In genomic region chr22:41932353-41932752, GRCh38 we compare ENCODE assay signal across 1 cellular context.
TF ChIP-seq lines count a peak whose summit lies in the region.

No MANE protein-coding gene starts in this region.

TF ChIP-seq in HepG2, 621 proteins besides CTCF, POLR2A, EP300 and RAD21:
- TF ChIP-seq POLR2AphosphoS5 (IDR thresholded peaks at IDR 0.05; ENCODE audit: low read depth, low read length) (no peak), ZSCAN25 (CRISPR knock-in tag; IDR thresholded peaks at IDR 0.05) (no peak), CENPX (CRISPR knock-in tag; IDR thresholded peaks at IDR 0.05) (no peak), TP53 (CRISPR knock-in tag; conservative IDR thresholded peaks at IDR 0.05) (no peak), AGO2 (optimal IDR thresholded peaks at IDR 0.05; ENCODE audit: low read depth, low read length) (peak; percentile 53), TEF (CRISPR knock-in tag; IDR thresholded peaks at IDR 0.05) (no peak)
TF ChIP-seq in HepG2: peak in this region for 1.
